In genomic region chr7:5662776-5663175, GRCh38 we compare ENCODE assay signal across 26 cellular contexts.
A peak's percentile ranks its signal among the peaks of the same experiment; 100 is the strongest.
DNase-seq lines count a peak whose midpoint lies in the region; ATAC-seq and TF ChIP-seq lines count a peak whose summit lies in the region.
"Had no signal": no experiment of that assay in that cellular context is flagged by ENCODE, and none has a peak within 500 bp of the region (broad histone marks: within the 10 kb centered on the region; RNA-seq: fewer than 3 reads in every experiment).

No MANE protein-coding gene starts in this region.

- no peak overlapping the region for H3K4me2 ChIP-seq in hepatocyte

- peaks cover 5% of the 10 kb centered on the region for H3K79me2 ChIP-seq in hepatocyte

- POLR2A ChIA-PET in activated CD4-positive, alpha-beta memory T cell treated with anti-CD3 and anti-CD28 coated beads, Interleukin-2, amount 10 ng/mL, durations not matched to agents 7 days and 5 days (lab: Charles Lee), result no interaction called here

- CTCF ChIA-PET in activated CD4-positive, alpha-beta memory T cell treated with anti-CD3 and anti-CD28 coated beads, Interleukin-2, amount 10 ng/mL, durations not matched to agents 7 days and 5 days (lab: Charles Lee), result interaction anchor here (5.0 to 7.9 kb wide), 2 partner anchors 33 to 168 kb away, joined by 35 to 75 read pairs; no protein-coding TSS in a partner anchor

- no peaks in the 10 kb centered on the region for H4K20me1 ChIP-seq in hepatocyte (ENCODE audit: insufficient read depth, poor library complexity, severe bottlenecking)

- 98% methylated on average over 6 of the region's 6 CpGs for WGBS in hepatocyte (ENCODE audit: low lambda C conversion rate, missing lambda C conversion rate)

- H3K27me3 Mint-ChIP-seq in stimulated activated naive CD8-positive, alpha-beta T cell treated with anti-CD3 and anti-CD28 coated beads, Interleukin-15, amount 100 ng/mL, for 72 hours, result no peaks in the 10 kb centered on the region
- no peaks in the 10 kb centered on the region for H3K27me3 Mint-ChIP-seq in activated naive CD8-positive, alpha-beta T cell treated with anti-CD3 and anti-CD28 coated beads for 36 hours
- no peaks in the 10 kb centered on the region for H3K27me3 Mint-ChIP-seq in activated CD4-positive, alpha-beta memory T cell treated with anti-CD3 and anti-CD28 coated beads, Interleukin-2, amount 10 ng/mL, durations not matched to agents 7 days and 5 days
- H3K27me3 Mint-ChIP-seq: IgD-negative memory B cell had no signal

- H3K4me3 Mint-ChIP-seq in stimulated activated naive CD8-positive, alpha-beta T cell treated with anti-CD3 and anti-CD28 coated beads, Interleukin-15, amount 100 ng/mL, for 72 hours, result no peak overlapping the region
- no peak overlapping the region for H3K4me3 Mint-ChIP-seq in activated naive CD8-positive, alpha-beta T cell treated with anti-CD3 and anti-CD28 coated beads for 36 hours
- H3K4me3 Mint-ChIP-seq in activated CD4-positive, alpha-beta memory T cell treated with anti-CD3 and anti-CD28 coated beads, Interleukin-2, amount 10 ng/mL, durations not matched to agents 7 days and 5 days, result no peak overlapping the region
- H3K4me3 Mint-ChIP-seq: CD14-positive monocyte; T-helper 1 cell treated with Interleukin-12 subunit alpha and Interleukin-12 subunit beta and Interleukin-4 antibody, amounts not matched to agents 30 μg/mL and 1 μg/mL, for 36 hours had no signal

- DNase-seq in stimulated activated naive CD8-positive, alpha-beta T cell treated with anti-CD3 and anti-CD28 coated beads, Interleukin-15, amount 100 ng/mL, for 72 hours, result no peak
- no peak for DNase-seq in stimulated activated naive CD8-positive, alpha-beta T cell treated with anti-CD3 and anti-CD28 coated beads, Interleukin-15, Interleukin-2, amounts not matched to agents 100 U/mL and 50 U/mL, for 24 hours
- no peak for DNase-seq in activated naive CD8-positive, alpha-beta T cell treated with anti-CD3 and anti-CD28 coated beads for 36 hours
- DNase-seq in medulla oblongata (ENCODE audit: extremely low spot score), result peak; percentile 27
- DNase-seq in activated CD4-positive, alpha-beta memory T cell treated with anti-CD3 and anti-CD28 coated beads, Interleukin-2, amount 10 ng/mL, durations not matched to agents 7 days and 5 days, result no peak
- DNase-seq in activated CD8-positive, alpha-beta memory T cell treated with anti-CD3 and anti-CD28 coated beads, Interleukin-2, amount 50 U/mL, for 4 hours, result no peak
- no peak for DNase-seq in hepatocyte (ENCODE audit: low spot score)
- DNase-seq in NCI-H1417 treated with DMSO at 0.1 percent for 48 hours (lab: John Stamatoyannopoulos, UW), result no peak
- DNase-seq: activated CD4-positive, alpha-beta T cell treated with anti-CD3 and anti-CD28 coated beads, Interleukin-2, amount 50 U/mL, for 4 hours; activated naive CD4-positive, alpha-beta T cell treated with anti-CD3 and anti-CD28 coated beads, Interleukin-2, amount 50 U/mL, for 16 hours; DMS 273 treated with DMSO at 0.1 percent for 48 hours; left colon; mesenchymal stem cell; NCI-H1436; NCI-H510A treated with DMSO at 0.1 percent for 48 hours; NK-92 treated with Interleukin-12 subunit alpha and Interleukin-12 subunit beta, amount 100 ng/mL, for 24 hours; occipital lobe; Peyer's patch; stimulated activated CD4-positive, alpha-beta T cell treated with anti-CD3 and anti-CD28 coated beads, Interleukin-4, amount 100 ng/mL, for 4 hours; upper lobe of left lung had no signal

- peaks cover 37% of the 10 kb centered on the region for H3K4me1 Mint-ChIP-seq in stimulated activated naive CD8-positive, alpha-beta T cell treated with anti-CD3 and anti-CD28 coated beads, Interleukin-15, amount 100 ng/mL, for 72 hours
- peaks cover 24% of the 10 kb centered on the region for H3K4me1 Mint-ChIP-seq in activated naive CD8-positive, alpha-beta T cell treated with anti-CD3 and anti-CD28 coated beads for 36 hours
- H3K4me1 Mint-ChIP-seq in activated CD4-positive, alpha-beta memory T cell treated with anti-CD3 and anti-CD28 coated beads, Interleukin-2, amount 10 ng/mL, durations not matched to agents 7 days and 5 days, result peaks cover 14% of the 10 kb centered on the region

- no peaks in the 10 kb centered on the region for H3K27me3 ChIP-seq in hepatocyte
- H3K27me3 ChIP-seq: Peyer's patch, SJSA1, upper lobe of left lung had no signal

- H3K36me3 ChIP-seq in hepatocyte (replicated peaks; ENCODE audit: insufficient read depth, low read depth), result no peaks in the 10 kb centered on the region

- ATAC-seq in stimulated activated naive CD8-positive, alpha-beta T cell treated with anti-CD3 and anti-CD28 coated beads, Interleukin-15, amount 100 ng/mL, for 72 hours, result no peak
- ATAC-seq in stimulated activated naive CD8-positive, alpha-beta T cell treated with anti-CD3 and anti-CD28 coated beads, Interleukin-15, Interleukin-2, amounts not matched to agents 100 U/mL and 50 U/mL, for 24 hours, result no peak
- ATAC-seq: left colon had no signal

- TF ChIP-seq CTCF in hepatocyte (IDR thresholded peaks at IDR 0.05; ENCODE audit: poor library complexity), result no peak

- peaks cover 3% of the 10 kb centered on the region for H3K4me1 ChIP-seq in hepatocyte (ENCODE audit: insufficient read depth)
- H3K4me1 ChIP-seq: SJSA1 had no signal

- H3K36me3 Mint-ChIP-seq in activated naive CD8-positive, alpha-beta T cell treated with anti-CD3 and anti-CD28 coated beads for 36 hours, result peaks cover 8% of the 10 kb centered on the region
- peaks cover 3% of the 10 kb centered on the region for H3K36me3 Mint-ChIP-seq in activated CD4-positive, alpha-beta memory T cell treated with anti-CD3 and anti-CD28 coated beads, Interleukin-2, amount 10 ng/mL, durations not matched to agents 7 days and 5 days (ENCODE audit: low read depth)
- H3K36me3 Mint-ChIP-seq: IgD-negative memory B cell had no signal

- H2AFZ ChIP-seq in hepatocyte, result no peak overlapping the region

- H3K27ac Mint-ChIP-seq in stimulated activated naive CD8-positive, alpha-beta T cell treated with anti-CD3 and anti-CD28 coated beads, Interleukin-15, amount 100 ng/mL, for 72 hours, result peak overlapping the region; percentile 67 to 83
- peak overlapping the region; percentile 45 for H3K27ac Mint-ChIP-seq in activated naive CD8-positive, alpha-beta T cell treated with anti-CD3 and anti-CD28 coated beads for 36 hours
- no peak overlapping the region for H3K27ac Mint-ChIP-seq in activated CD4-positive, alpha-beta memory T cell treated with anti-CD3 and anti-CD28 coated beads, Interleukin-2, amount 10 ng/mL, durations not matched to agents 7 days and 5 days
- H3K27ac Mint-ChIP-seq: IgD-negative memory B cell; T-helper 1 cell treated with Interleukin-12 subunit alpha and Interleukin-12 subunit beta and Interleukin-4 antibody, amounts not matched to agents 30 μg/mL and 1 μg/mL, for 36 hours had no signal

- no peaks in the 10 kb centered on the region for H3K9me3 Mint-ChIP-seq in stimulated activated naive CD8-positive, alpha-beta T cell treated with anti-CD3 and anti-CD28 coated beads, Interleukin-15, amount 100 ng/mL, for 72 hours
- H3K9me3 Mint-ChIP-seq in activated naive CD8-positive, alpha-beta T cell treated with anti-CD3 and anti-CD28 coated beads for 36 hours, result no peaks in the 10 kb centered on the region
- no peaks in the 10 kb centered on the region for H3K9me3 Mint-ChIP-seq in activated CD4-positive, alpha-beta memory T cell treated with anti-CD3 and anti-CD28 coated beads, Interleukin-2, amount 10 ng/mL, durations not matched to agents 7 days and 5 days
- H3K9me3 Mint-ChIP-seq: CD14-positive monocyte; IgD-negative memory B cell; T-helper 1 cell treated with Interleukin-12 subunit alpha and Interleukin-12 subunit beta and Interleukin-4 antibody, amounts not matched to agents 30 μg/mL and 1 μg/mL, for 36 hours had no signal

- no peak overlapping the region for H3K4me3 ChIP-seq in hepatocyte
- H3K4me3 ChIP-seq: HAP-1, Peyer's patch, SJSA1, upper lobe of left lung had no signal

- no peaks in the 10 kb centered on the region for H3K9me2 ChIP-seq in hepatocyte (replicated peaks; ENCODE audit: insufficient read depth)

- H3K27ac ChIP-seq in hepatocyte, result no peak overlapping the region
- H3K27ac ChIP-seq: Peyer's patch, SJSA1, VCaP had no signal

- H3K9me3 ChIP-seq in hepatocyte (ENCODE audit: low read depth), result no peaks in the 10 kb centered on the region
- H3K9me3 ChIP-seq: HAP-1, Peyer's patch, SJSA1, upper lobe of left lung had no signal
